Comparison of ENCODE assay signal across 20 cellular contexts in genomic region chrX:45602151-45602550, GRCh38.
DNase-seq lines count a peak whose midpoint lies in the region; ATAC-seq, FAIRE-seq and TF ChIP-seq lines count a peak whose summit lies in the region.
"Had no signal": no experiment of that assay in that cellular context is flagged by ENCODE, and none has a peak within 500 bp of the region (broad histone marks: within the 10 kb centered on the region; RNA-seq: fewer than 3 reads in every experiment).

No MANE protein-coding gene starts in this region.

- H3K4me3 ChIP-seq in AG10803 (ENCODE audit: low read length) (no peak overlapping the region), IMR-90 (ENCODE audit: insufficient read depth, low read depth, low read length) (no peak overlapping the region), gastroesophageal sphincter (no peak overlapping the region)
- H3K4me3 ChIP-seq: SJCRH30 had no signal

- peaks cover 0 to 4% (median 0%) of the 10 kb centered on the region in 6 donors for H3K9me3 Mint-ChIP-seq in immature natural killer cell

- no peak for TF ChIP-seq RAD21 in IMR-90 (IDR thresholded peaks at IDR 0.05; ENCODE audit: low read length)

- no peak overlapping the region for H3K27ac Mint-ChIP-seq in immature natural killer cell
- H3K27ac Mint-ChIP-seq: CD4-positive, CD25-positive, alpha-beta regulatory T cell had no signal

- H3K9me1 ChIP-seq in IMR-90 (ENCODE audit: insufficient read depth, low read length) = 0 out of 2 replicates have a peak, but pooled peaks cover 3% of the 10 kb centered on the region

- H4K5ac ChIP-seq in IMR-90 (ENCODE audit: low read depth, low read length) = no peak overlapping the region

- no peak overlapping the region for H3K14ac ChIP-seq in IMR-90 (replicated peaks; ENCODE audit: low read depth, low read length)

- peaks cover 3 to 5% (median 4%) of the 10 kb centered on the region in 3 donors for H3K27me3 Mint-ChIP-seq in immature natural killer cell (ENCODE audit: low read depth in 3 of 3)
- H3K27me3 Mint-ChIP-seq: CD4-positive, CD25-positive, alpha-beta regulatory T cell had no signal

- H3K9ac ChIP-seq in IMR-90 (ENCODE audit: low read depth, low read length) = no peak overlapping the region

- no peak overlapping the region for H3K4me2 ChIP-seq in IMR-90 (ENCODE audit: low read depth, low read length)

- no TSS peak for BruUV-seq in IMR-90 (replicated peaks; lab: Mats Ljungman, UMichigan)

- CTCF ChIA-PET in IMR-90 (lab: Yijun Ruan, JAX) = no interaction called here

- intact Hi-C loops in IMR-90 (cut with micrococcal nuclease) = no loop called here

- H3K4me1 Mint-ChIP-seq in immature natural killer cell = no peaks in the 10 kb centered on the region
- H3K4me1 Mint-ChIP-seq: CD4-positive, CD25-positive, alpha-beta regulatory T cell had no signal

- dilution Hi-C loops in IMR-90 (cut with HindIII; ENCODE audit: low sequenced_read_pairs, unreplicated experiment) = no loop called here

- H3K4me1 ChIP-seq in IMR-90 (ENCODE audit: control insufficient read depth, insufficient read depth, low read length) (peaks cover 3% of the 10 kb centered on the region; the same call in 1 of the 2 replicates), gastroesophageal sphincter (peaks cover 0 to 8% (median 0%) of the 10 kb centered on the region in 3 donors)
- H3K4me1 ChIP-seq: SJCRH30 had no signal

- H2AK5ac ChIP-seq in IMR-90 (ENCODE audit: low read depth, low read length) = no peak overlapping the region

- H3K18ac ChIP-seq in IMR-90 (ENCODE audit: low read depth, low read length) = no peak overlapping the region

- no peak for TF ChIP-seq EP300 in gastroesophageal sphincter (IDR thresholded peaks at IDR 0.05)

- H3K27ac ChIP-seq in IMR-90 (ENCODE audit: insufficient read depth, low read length) (peak overlapping the region; percentile 27; the same call in 1 of the 2 replicates), gastroesophageal sphincter (peak overlapping the region in 3 of 4 donors; percentile 1 to 38 (median 33))
- H3K27ac ChIP-seq: RWPE1, SJCRH30 had no signal

- H4K91ac ChIP-seq in IMR-90 (ENCODE audit: insufficient read depth, low read depth, low read length) = no peak overlapping the region

- no peak overlapping the region for H2BK120ac ChIP-seq in IMR-90 (ENCODE audit: low read depth, low read length)

- H3K36me3 Mint-ChIP-seq in immature natural killer cell = peaks cover 0 to 3% (median 0%) of the 10 kb centered on the region in 3 donors
- H3K36me3 Mint-ChIP-seq: CD4-positive, CD25-positive, alpha-beta regulatory T cell had no signal

- POLR2A ChIA-PET in IMR-90 (lab: Charles Lee; ENCODE audit: unreplicated experiment) = no interaction called here

- no peak for TF ChIP-seq POLR2A in IMR-90 (IDR thresholded peaks at IDR 0.05; ENCODE audit: low read depth, low read length)
- TF ChIP-seq POLR2A in gastroesophageal sphincter (IDR thresholded peaks at IDR 0.05) = no peak

- no peaks in the 10 kb centered on the region for H3K79me1 ChIP-seq in IMR-90 (ENCODE audit: low read depth in 1 of 2, low read length in 2 of 2)

- no peaks in the 10 kb centered on the region for H4K20me1 ChIP-seq in IMR-90 (ENCODE audit: insufficient read depth, low read length)

- no peak overlapping the region for H3K4me3 Mint-ChIP-seq in immature natural killer cell
- H3K4me3 Mint-ChIP-seq: CD4-positive, CD25-positive, alpha-beta regulatory T cell had no signal

- WGBS in IMR-90 (ENCODE audit: extremely low coverage in 2 of 2, insufficient read length in 1 of 2), 2 experiments = no CpG with 5 or more reads among the region's 2 CpGs
- 25 to 36% methylated on average over 2 of the region's 2 CpGs for WGBS in gastroesophageal sphincter (ENCODE audit: low coverage in 1 of 2), 2 donors

- H3K9me3 ChIP-seq in IMR-90 (ENCODE audit: control insufficient read depth, insufficient read depth, low read length) (no peaks in the 10 kb centered on the region; the same call in 1 of the 2 replicates), gastroesophageal sphincter (no peaks in the 10 kb centered on the region)
- H3K9me3 ChIP-seq: SJCRH30 had no signal

- ATAC-seq in IMR-90 (ENCODE audit: low read depth) (peak; percentile 40), gastroesophageal sphincter (peak; percentile 65), GM21737 (IDR thresholded peaks at IDR 0.05; ENCODE audit: unreplicated experiment) (no peak)

- DNase-seq in AG10803 (ENCODE audit: low read depth) = peak; percentile 87
- peak; percentile 30 for DNase-seq in IMR-90
- no peak for DNase-seq in RKO (ENCODE audit: low spot score)
- no peak for DNase-seq in immature natural killer cell
- DNase-seq in T-helper 1 cell = no peak
- DNase-seq: AML-193; Calu3; CD4-positive, CD25-positive, alpha-beta regulatory T cell; GOT3; Karpas-422; NCI-H1930; NCI-H2171 treated with DMSO at 0.1 percent for 48 hours; NCI-H510A treated with DMSO at 0.1 percent for 48 hours; OCI-M1; SJCRH30 had no signal

- no peak overlapping the region for H2AK9ac ChIP-seq in IMR-90 (replicated peaks; ENCODE audit: low read depth, low read length, poor library complexity)

- H3K23ac ChIP-seq in IMR-90 (ENCODE audit: low read depth, low read length) = no peak overlapping the region

- H3K36me3 ChIP-seq in IMR-90 (ENCODE audit: control insufficient read depth, insufficient read depth, low read length) (no peaks in the 10 kb centered on the region), gastroesophageal sphincter (no peaks in the 10 kb centered on the region)
- H3K36me3 ChIP-seq: SJCRH30 had no signal

- in situ Hi-C loops in IMR-90 (cut with MboI; ENCODE audit: low sequenced_read_pairs) = no loop called here

- H3K4ac ChIP-seq in IMR-90 (ENCODE audit: low read depth, low read length) = no peak overlapping the region

- peak overlapping the region; percentile 34 for H2BK5ac ChIP-seq in IMR-90 (ENCODE audit: low read depth, low read length, poor library complexity, severe bottlenecking)

- peak; percentile 96 for FAIRE-seq in endometrium (lab: Jason Lieb, UNC)
- FAIRE-seq: G401.6 had no signal

- no peak overlapping the region for H2BK15ac ChIP-seq in IMR-90 (ENCODE audit: low read depth, low read length)

- H2AFZ ChIP-seq in IMR-90 (replicated peaks; ENCODE audit: low read length, poor library complexity) = no peak overlapping the region

- H3K56ac ChIP-seq in IMR-90 (ENCODE audit: extremely low read depth, insufficient read depth, low read length) = no peak overlapping the region

- no peak overlapping the region for H2BK20ac ChIP-seq in IMR-90 (ENCODE audit: low read depth, low read length)

- H3K27me3 ChIP-seq in IMR-90 (ENCODE audit: control insufficient read depth, insufficient read depth, low read length) (no peaks in the 10 kb centered on the region; the same call in 1 of the 2 replicates), gastroesophageal sphincter (no peaks in the 10 kb centered on the region)
- H3K27me3 ChIP-seq: SJCRH30 had no signal

- TF ChIP-seq CTCF in AG10803 (conservative IDR thresholded peaks at IDR 0.05; ENCODE audit: low read length) (no peak), IMR-90 (conservative IDR thresholded peaks at IDR 0.05; ENCODE audit: low read depth, low read length) (no peak), gastroesophageal sphincter (IDR thresholded peaks at IDR 0.05) (no peak)

- H4K8ac ChIP-seq in IMR-90 (ENCODE audit: low read depth in 2 of 2, low read length in 2 of 2) = peak overlapping the region in 1 of 2 experiments; percentile 69; a peak in 1 of 4 replicates

TF ChIP-seq in IMR-90, 13 proteins besides CTCF, POLR2A, EP300 and RAD21:
- no peak for TF ChIP-seq CHD1 (IDR thresholded peaks at IDR 0.05; ENCODE audit: low read depth, low read length)

Comparison
In these comparisons a context has a peak if more than half of its experiments do, and no peak if none do; other contexts are left out.
1. DNase-seq: peak in AG10803 (single experiment) and IMR-90 (single experiment); none in RKO (single experiment), immature natural killer cell (0 of 3) and T-helper 1 cell (0 of 5).